20 cellular contexts compared by ENCODE assay signal in genomic region chr2:137696916-137697315, GRCh38.
DNase-seq lines count a peak whose midpoint lies in the region; ATAC-seq and TF ChIP-seq lines count a peak whose summit lies in the region.
"Had no signal": no experiment of that assay in that cellular context is flagged by ENCODE, and none has a peak within 500 bp of the region (broad histone marks: within the 10 kb centered on the region; RNA-seq: fewer than 3 reads in every experiment).

No MANE protein-coding gene starts in this region.

- H3K36me3 ChIP-seq in lower lobe of right lung = no peaks in the 10 kb centered on the region
- no peaks in the 10 kb centered on the region for H3K36me3 ChIP-seq in esophagus squamous epithelium
- H3K36me3 ChIP-seq: BE2C; BLaER1 treated with 17β-estradiol and CSF1 and Interleukin-3, amounts not matched to agents 10 nM and 100 nM had no signal

- intact Hi-C loops in Right ventricle myocardium superior (cut with DNase I) (no loop called here), right cardiac atrium (cut with DNase I) (no loop called here), left ventricle myocardium superior (cut with micrococcal nuclease) (no loop called here), lower lobe of right lung (cut with DNase I) (no loop called here), esophagus squamous epithelium (cut with DNase I) (no loop called here)

- no peaks in the 10 kb centered on the region for H3K9me3 ChIP-seq in right cardiac atrium (ENCODE audit: control insufficient read depth, low read length)
- H3K9me3 ChIP-seq in lower lobe of right lung = peaks cover 3% of the 10 kb centered on the region
- peaks cover 0 to 4% (median 0%) of the 10 kb centered on the region in 3 donors for H3K9me3 ChIP-seq in esophagus squamous epithelium
- H3K9me3 ChIP-seq: A549, BE2C had no signal

- no peak for TF ChIP-seq CTCF in lower lobe of right lung (IDR thresholded peaks at IDR 0.05)
- no peak for TF ChIP-seq CTCF in esophagus squamous epithelium (IDR thresholded peaks at IDR 0.05)

- H3K4me1 ChIP-seq in right cardiac atrium (ENCODE audit: control insufficient read depth, insufficient read depth, low read length) = no peaks in the 10 kb centered on the region
- no peaks in the 10 kb centered on the region for H3K4me1 ChIP-seq in lower lobe of right lung
- peaks cover 0 to 16% (median 0%) of the 10 kb centered on the region in 3 donors for H3K4me1 ChIP-seq in esophagus squamous epithelium
- H3K4me1 ChIP-seq: A549, BE2C had no signal

- no peaks in the 10 kb centered on the region for H3K27me3 ChIP-seq in right cardiac atrium (ENCODE audit: control insufficient read depth, insufficient read depth)
- no peaks in the 10 kb centered on the region for H3K27me3 ChIP-seq in lower lobe of right lung (ENCODE audit: low read depth)
- H3K27me3 ChIP-seq in esophagus squamous epithelium = no peaks in the 10 kb centered on the region
- H3K27me3 ChIP-seq: BE2C; BLaER1 treated with 17β-estradiol and CSF1 and Interleukin-3, amounts not matched to agents 10 nM and 100 nM had no signal

- H3K4me3 ChIP-seq in right cardiac atrium (ENCODE audit: low read length) (no peak overlapping the region), lower lobe of right lung (no peak overlapping the region), esophagus squamous epithelium (no peak overlapping the region)
- H3K4me3 ChIP-seq: A549; BLaER1 treated with 17β-estradiol and CSF1 and Interleukin-3, amounts not matched to agents 10 nM and 100 nM had no signal

- H3K27ac ChIP-seq in right cardiac atrium (ENCODE audit: low read length) (no peak overlapping the region), lower lobe of right lung (no peak overlapping the region), esophagus squamous epithelium (no peak overlapping the region)
- H3K27ac ChIP-seq: A549; BLaER1 treated with 17β-estradiol and CSF1 and Interleukin-3, amounts not matched to agents 10 nM and 100 nM had no signal

- 82% methylated on average over 1 of the region's 1 CpG for WGBS in right cardiac atrium
- 29 to 67% methylated on average over 1 of the region's 1 CpG for WGBS in esophagus squamous epithelium, 2 donors

- peak; percentile 88 for ATAC-seq in Right ventricle myocardium superior (ENCODE audit: poor library complexity)
- ATAC-seq in right cardiac atrium = no peak
- peak; percentile 69 for ATAC-seq in left ventricle myocardium superior
- peak; percentile 31 to 65 for ATAC-seq in lower lobe of right lung
- ATAC-seq: A549 had no signal

- no peak for DNase-seq in Right ventricle myocardium superior
- no peak for DNase-seq in right cardiac atrium
- DNase-seq in GDM1 (lab: John Stamatoyannopoulos, UW) = peak; percentile 0
- no peak for DNase-seq in left ventricle myocardium superior
- DNase-seq in lower lobe of right lung = no peak
- no peak for DNase-seq in esophagus squamous epithelium (lab: John Stamatoyannopoulos, UW)
- no peak for DNase-seq in SKM-1 (lab: John Stamatoyannopoulos, UW; ENCODE audit: unreplicated experiment)
- DNase-seq in putamen (ENCODE audit: low spot score) = no peak
- DNase-seq: 8988T; ACHN; AML-193; BE2C; CD4-positive, alpha-beta T cell; CD8-positive, alpha-beta memory T cell; DMS53; DMS79 treated with DMSO at 0.1 percent for 48 hours; GOT3; HCEC 1CT had no signal

- TF ChIP-seq POLR2A in esophagus squamous epithelium (IDR thresholded peaks at IDR 0.05) = no peak

Comparison
In these comparisons a context has a peak if more than half of its experiments do, and no peak if none do; other contexts are left out.
1. ATAC-seq: peak in Right ventricle myocardium superior (single experiment), left ventricle myocardium superior (single experiment) and lower lobe of right lung (2 of 2); none in right cardiac atrium (0 of 2).